ENCODE assay signal across 34 cellular contexts in genomic region chr2:32403782-32404181, GRCh38. TPM values are rescaled to one million over a fixed set of nuclear protein-coding genes. Genes with fewer than 3 reads are reported as not detected.
DNase-seq lines count a peak whose midpoint lies in the region; ATAC-seq, FAIRE-seq and TF ChIP-seq lines count a peak whose summit lies in the region.
"Had no signal": no experiment of that assay in that cellular context is flagged by ENCODE, and none has a peak within 500 bp of the region (broad histone marks: within the 10 kb centered on the region; RNA-seq: fewer than 3 reads in every experiment).

No MANE protein-coding gene starts in this region.

- H3K36me3 ChIP-seq in liver (ENCODE audit: control insufficient read depth in 4 of 4, insufficient read depth in 3 of 4, low read depth in 1 of 4, low read length in 3 of 4): peaks cover 0 to 31% (median 19%) of the 10 kb centered on the region in 4 donors
- peaks cover 13 to 70% of the 10 kb centered on the region in 2 experiments for H3K36me3 ChIP-seq in HepG2 (replicated peaks in 1 of 2; ENCODE audit: control insufficient read depth in 1 of 2, insufficient read depth in 2 of 2, low read length in 2 of 2)
- peaks cover 27% of the 10 kb centered on the region for H3K36me3 ChIP-seq in IMR-90 (ENCODE audit: control insufficient read depth, insufficient read depth, low read length)
- peaks cover 0 to 26% (median 13%) of the 10 kb centered on the region in 4 donors for H3K36me3 ChIP-seq in right lobe of liver
- peaks cover 0 to 71% (median 0%) of the 10 kb centered on the region in 3 donors for H3K36me3 ChIP-seq in Peyer's patch
- H3K36me3 ChIP-seq in effector memory CD4-positive, alpha-beta T cell (ENCODE audit: control insufficient read depth, insufficient read depth, low read length): peaks cover 13% of the 10 kb centered on the region

- H4K20me1 ChIP-seq in HepG2 (ENCODE audit: insufficient read depth, low read length) (no peaks in the 10 kb centered on the region), IMR-90 (ENCODE audit: insufficient read depth, low read length) (no peaks in the 10 kb centered on the region)

- no peak overlapping the region for H2AFZ ChIP-seq in HepG2 (ENCODE audit: low read length)
- H2AFZ ChIP-seq in IMR-90 (replicated peaks; ENCODE audit: low read length, poor library complexity): no peak overlapping the region

- H3K9me3 ChIP-seq in liver (ENCODE audit: control insufficient read depth in 4 of 4, low read length in 3 of 4): no peaks in the 10 kb centered on the region
- H3K9me3 ChIP-seq in HepG2 (ENCODE audit: low read length): no peaks in the 10 kb centered on the region
- no peaks in the 10 kb centered on the region for H3K9me3 ChIP-seq in IMR-90 (ENCODE audit: control insufficient read depth, insufficient read depth, low read length)
- no peaks in the 10 kb centered on the region for H3K9me3 ChIP-seq in right lobe of liver
- no peaks in the 10 kb centered on the region for H3K9me3 ChIP-seq in Peyer's patch
- H3K9me3 ChIP-seq in effector memory CD4-positive, alpha-beta T cell (ENCODE audit: control insufficient read depth, low read length): no peaks in the 10 kb centered on the region
- H3K9me3 ChIP-seq: A549; BE2C; BLaER1; BLaER1 treated with 17β-estradiol and CSF1 and Interleukin-3, amounts not matched to agents 10 nM and 100 nM; Caco-2 had no signal

- ATAC-seq in HepG2 (no peak), IMR-90 (ENCODE audit: low read depth) (no peak; the same call in 1 of the 2 replicates), left lobe of liver (peak; percentile 69), right lobe of liver (peak in 3 of 4 donors; percentile 27 to 48 (median 29))
- ATAC-seq: A549; CD8-positive, alpha-beta T cell had no signal

- H2BK120ac ChIP-seq in IMR-90 (ENCODE audit: low read depth, low read length): peak overlapping the region; percentile 48; the same call in 1 of the 2 replicates

- DNase-seq in HepG2 (ENCODE audit: low spot score) (no peak), IMR-90 (no peak), left lobe of liver (ENCODE audit: low spot score) (no peak), right lobe of liver (peak in 2 of 3 donors; percentile 28 to 56), Peyer's patch (no peak), kidney glomerular epithelial cell (lab: John Stamatoyannopoulos, UW) (no peak)
- no peak for DNase-seq in effector memory CD4-positive, alpha-beta T cell
- DNase-seq: 8988T; ACHN; AML-193; BE2C; C1 segment of cervical spinal cord; Caco-2; Calu3; CD4-positive, alpha-beta memory T cell; CD4-positive, alpha-beta T cell; CD4-positive, CD25-positive, alpha-beta regulatory T cell; CD8-positive, alpha-beta memory T cell; CD8-positive, alpha-beta T cell; COR-L47; DMS 273 treated with DMSO at 0.1 percent for 48 hours; DMS153; DMS53; DMS79; DMS79 treated with DMSO at 0.1 percent for 48 hours; DND-41; EL had no signal

- H3K9me1 ChIP-seq in IMR-90 (ENCODE audit: insufficient read depth, low read length): 0 out of 2 replicates have a peak, but pooled peaks cover 2% of the 10 kb centered on the region

- FAIRE-seq in HepG2 (lab: Jason Lieb, UNC): no peak
- FAIRE-seq: D721Med had no signal

- H3K4me1 ChIP-seq in liver (ENCODE audit: control insufficient read depth in 4 of 4, insufficient read depth in 4 of 4, low read length in 3 of 4): peaks cover 0 to 3% (median 1%) of the 10 kb centered on the region in 4 donors
- H3K4me1 ChIP-seq in HepG2 (ENCODE audit: insufficient read depth, low read length): no peaks in the 10 kb centered on the region
- H3K4me1 ChIP-seq in IMR-90 (ENCODE audit: control insufficient read depth, insufficient read depth, low read length): no peaks in the 10 kb centered on the region; the same call in 1 of the 2 replicates
- peaks cover 0 to 5% (median 0%) of the 10 kb centered on the region in 4 donors for H3K4me1 ChIP-seq in right lobe of liver
- no peaks in the 10 kb centered on the region for H3K4me1 ChIP-seq in Peyer's patch
- no peaks in the 10 kb centered on the region for H3K4me1 ChIP-seq in effector memory CD4-positive, alpha-beta T cell (ENCODE audit: control insufficient read depth, insufficient read depth, low read length, poor library complexity, severe bottlenecking)
- H3K4me1 ChIP-seq: BE2C, BLaER1 had no signal

- no peak overlapping the region for H2AK5ac ChIP-seq in IMR-90 (ENCODE audit: low read depth, low read length)

- intact Hi-C loops in HepG2 (cut with micrococcal nuclease; ENCODE audit: unreplicated experiment): no loop called here
- intact Hi-C loops in IMR-90 (cut with micrococcal nuclease): no loop called here
- intact Hi-C loops in right lobe of liver (cut with DNase I): no loop called here

- TF ChIP-seq RAD21 in liver (IDR thresholded peaks at IDR 0.05): no peak
- TF ChIP-seq RAD21 in HepG2 (CRISPR knock-in tag; IDR thresholded peaks at IDR 0.05): no peak
- TF ChIP-seq RAD21 in IMR-90 (IDR thresholded peaks at IDR 0.05; ENCODE audit: low read length): no peak

- no peaks in the 10 kb centered on the region for H3K79me2 ChIP-seq in HepG2 (ENCODE audit: insufficient read depth, low read length)

- peak overlapping the region; percentile 42 for H2BK5ac ChIP-seq in IMR-90 (ENCODE audit: low read depth, low read length, poor library complexity, severe bottlenecking)

- no peak overlapping the region for H4K8ac ChIP-seq in IMR-90 (ENCODE audit: low read depth in 2 of 2, low read length in 2 of 2)

- POLR2A ChIA-PET in HepG2 (lab: Yijun Ruan, JAX): no interaction called here
- POLR2A ChIA-PET in IMR-90 (lab: Charles Lee; ENCODE audit: unreplicated experiment): interaction anchor here (0.6 kb wide), 1 partner anchor 39 kb away, joined by 3 read pairs; no protein-coding TSS in a partner anchor

- H3K4me2 ChIP-seq in HepG2 (ENCODE audit: low read depth, low read length): no peak overlapping the region
- no peak overlapping the region for H3K4me2 ChIP-seq in IMR-90 (ENCODE audit: low read depth, low read length)
- H3K4me2 ChIP-seq: A549; BLaER1; BLaER1 treated with 17β-estradiol and CSF1 and Interleukin-3, amounts not matched to agents 10 nM and 100 nM had no signal

- peaks cover 17 to 45% of the 10 kb centered on the region in 2 experiments for H3K79me1 ChIP-seq in IMR-90 (ENCODE audit: low read depth in 1 of 2, low read length in 2 of 2)

- no peak overlapping the region for H4K91ac ChIP-seq in IMR-90 (ENCODE audit: insufficient read depth, low read depth, low read length)

- H3K18ac ChIP-seq in IMR-90 (ENCODE audit: low read depth, low read length): no peak overlapping the region

- TF ChIP-seq CTCF in liver (IDR thresholded peaks at IDR 0.05; ENCODE audit: low read depth, low read length, missing input control): no peak
- no peak for TF ChIP-seq CTCF in HepG2 (CRISPR knock-in tag; IDR thresholded peaks at IDR 0.05)
- TF ChIP-seq CTCF in IMR-90 (conservative IDR thresholded peaks at IDR 0.05; ENCODE audit: low read depth, low read length): no peak
- no peak for TF ChIP-seq CTCF in right lobe of liver (IDR thresholded peaks at IDR 0.05)
- TF ChIP-seq CTCF in Peyer's patch (IDR thresholded peaks at IDR 0.05): no peak

- H4K5ac ChIP-seq in IMR-90 (ENCODE audit: low read depth, low read length): peak overlapping the region; percentile 56; the same call in 1 of the 2 replicates

- H3K27me3 ChIP-seq in liver (ENCODE audit: control insufficient read depth in 4 of 4, insufficient read depth in 4 of 4, low read length in 3 of 4) (no peaks in the 10 kb centered on the region), HepG2 (ENCODE audit: control insufficient read depth in 1 of 2, insufficient read depth in 2 of 2, low read length in 2 of 2) (no peaks in the 10 kb centered on the region), IMR-90 (ENCODE audit: control insufficient read depth, insufficient read depth, low read length) (no peaks in the 10 kb centered on the region), right lobe of liver (no peaks in the 10 kb centered on the region), Peyer's patch (no peaks in the 10 kb centered on the region)
- no peaks in the 10 kb centered on the region for H3K27me3 ChIP-seq in effector memory CD4-positive, alpha-beta T cell (replicated peaks; ENCODE audit: control insufficient read depth, insufficient read depth, low read length, poor library complexity, severe bottlenecking)
- H3K27me3 ChIP-seq: BE2C; BLaER1; BLaER1 treated with 17β-estradiol and CSF1 and Interleukin-3, amounts not matched to agents 10 nM and 100 nM had no signal

- H3K56ac ChIP-seq in IMR-90 (ENCODE audit: extremely low read depth, insufficient read depth, low read length): no peak overlapping the region

- TF ChIP-seq POLR2A in HepG2 (IDR thresholded peaks at IDR 0.05; ENCODE audit: insufficient read depth in 1 of 2, low read depth in 2 of 2, low read length in 2 of 2) (no peak), IMR-90 (IDR thresholded peaks at IDR 0.05; ENCODE audit: low read depth, low read length) (no peak), right lobe of liver (IDR thresholded peaks at IDR 0.05) (no peak), Peyer's patch (IDR thresholded peaks at IDR 0.05) (no peak)

- H3K9ac ChIP-seq in liver (ENCODE audit: low read depth in 1 of 2, low read length in 2 of 2): no peak overlapping the region
- H3K9ac ChIP-seq in HepG2 (ENCODE audit: insufficient read depth, low read depth, low read length): no peak overlapping the region
- no peak overlapping the region for H3K9ac ChIP-seq in IMR-90 (ENCODE audit: low read depth, low read length)
- H3K9ac ChIP-seq: BLaER1; BLaER1 treated with 17β-estradiol and CSF1 and Interleukin-3, amounts not matched to agents 10 nM and 100 nM had no signal

- H3K4ac ChIP-seq in IMR-90 (ENCODE audit: low read depth, low read length): no peak overlapping the region

- H3K23ac ChIP-seq in IMR-90 (ENCODE audit: low read depth, low read length): no peak overlapping the region; the same call in 1 of the 2 replicates

- BruUV-seq in HepG2 (replicated peaks; lab: Mats Ljungman, UMichigan) (no TSS peak), IMR-90 (replicated peaks; lab: Mats Ljungman, UMichigan) (no TSS peak)

- whole genome bisulfite sequencing in liver: 67% methylated on average over 5 of the region's 5 CpGs
- WGBS in HepG2 (ENCODE audit: low lambda C conversion rate): 89% methylated on average over 5 of the region's 5 CpGs
- WGBS in IMR-90 (ENCODE audit: extremely low coverage in 2 of 2, insufficient read length in 1 of 2), 2 experiments: no CpG with 5 or more reads among the region's 5 CpGs
- 26% methylated on average over 3 of the region's 5 CpGs for WGBS in right lobe of liver (ENCODE audit: insufficient coverage, low coverage, low lambda C conversion rate, missing lambda C conversion rate)

- in situ Hi-C loops in HepG2 (cut with HindIII; ENCODE audit: extremely low pct_ligation_motif_present, low pct_unique_long_range_greater_than_20kb) (no loop called here), IMR-90 (cut with MboI; ENCODE audit: low sequenced_read_pairs) (no loop called here)

- H2BK15ac ChIP-seq in IMR-90 (ENCODE audit: low read depth, low read length): no peak overlapping the region

- CTCF ChIA-PET in HepG2 (lab: Yijun Ruan, JAX; ENCODE audit: low intra/inter-chr PET ratio, low total read pairs) (no interaction called here), IMR-90 (lab: Yijun Ruan, JAX) (no interaction called here)

- dilution Hi-C loops in IMR-90 (cut with HindIII; ENCODE audit: low sequenced_read_pairs, unreplicated experiment): no loop called here

- 0 out of 2 replicates have a peak overlapping the region, but pooled peaks have one; percentile 35 for H2BK20ac ChIP-seq in IMR-90 (ENCODE audit: low read depth, low read length)

- TF ChIP-seq EP300 in HepG2 (IDR thresholded peaks at IDR 0.05; ENCODE audit: low read depth in 2 of 2, low read length in 2 of 2): no peak
- no peak for TF ChIP-seq EP300 in HepG2 (CRISPR knock-in tag; IDR thresholded peaks at IDR 0.05; ENCODE audit: borderline replicate concordance)

- H3K4me3 ChIP-seq in liver (ENCODE audit: low read depth in 1 of 3, low read length in 3 of 3): no peak overlapping the region
- H3K4me3 ChIP-seq in HepG2 (replicated peaks in 1 of 3; ENCODE audit: insufficient read depth in 1 of 3, low read depth in 2 of 3, low read length in 3 of 3): no peak overlapping the region
- H3K4me3 ChIP-seq in IMR-90 (ENCODE audit: insufficient read depth, low read depth, low read length): no peak overlapping the region
- H3K4me3 ChIP-seq in right lobe of liver: no peak overlapping the region
- H3K4me3 ChIP-seq in Peyer's patch: no peak overlapping the region
- H3K4me3 ChIP-seq in effector memory CD4-positive, alpha-beta T cell (ENCODE audit: insufficient read depth, low read depth, low read length, poor library complexity, severe bottlenecking): no peak overlapping the region
- H3K4me3 ChIP-seq: A549; BLaER1; BLaER1 treated with 17β-estradiol and CSF1 and Interleukin-3, amounts not matched to agents 10 nM and 100 nM had no signal

- H3K27ac ChIP-seq in liver (ENCODE audit: low read depth in 1 of 2, low read length in 2 of 2) (no peak overlapping the region), HepG2 (ENCODE audit: extremely low read length, insufficient read depth, low read length) (no peak overlapping the region), IMR-90 (ENCODE audit: insufficient read depth, low read length) (peak overlapping the region; percentile 90; the same call in 1 of the 2 replicates), right lobe of liver (no peak overlapping the region), Peyer's patch (no peak overlapping the region)
- H3K27ac ChIP-seq in effector memory CD4-positive, alpha-beta T cell (ENCODE audit: insufficient read depth, low read length, poor library complexity, severe bottlenecking): no peak overlapping the region
- H3K27ac ChIP-seq: 22Rv1; A549; BLaER1; BLaER1 treated with 17β-estradiol and CSF1 and Interleukin-3, amounts not matched to agents 10 nM and 100 nM; C4-2B had no signal

- no peak overlapping the region for H2AK9ac ChIP-seq in IMR-90 (replicated peaks; ENCODE audit: low read depth, low read length, poor library complexity)

- no peak overlapping the region for H3K14ac ChIP-seq in IMR-90 (replicated peaks; ENCODE audit: low read depth, low read length)

RNA-seq across cellular contexts. Expression of gene BIRC6, which starts 47.0 kb away (rescaled TPM):
- total RNA-seq in liver: 100 to 1,000 TPM in 1 of 2 donors, 10 to 100 TPM in 1; 68.7 to 171 TPM
- polyA plus RNA-seq in liver: 10 to 100 TPM; 11.1 to 21.7 TPM
- total RNA-seq in HepG2 (2016; rRNA removed; fragmentation: Illumina TruSeq; extraction: Trizol): 120 and 158 TPM in 2 replicates
- total RNA-seq in HepG2 (2016; cell fraction: cytosol; rRNA removed; fragmentation: Illumina TruSeq; extraction: Trizol; ENCODE audit: low read depth): 98.2 and 106 TPM in 2 replicates
- 111 and 153 TPM in 2 replicates for total RNA-seq in HepG2 (2016; cell fraction: insoluble cytoplasmic fraction; rRNA removed; fragmentation: Illumina TruSeq; extraction: Trizol)
- total RNA-seq in HepG2 (2016; cell fraction: membrane; rRNA removed; fragmentation: Illumina TruSeq; extraction: Trizol): 68.7 and 72.0 TPM in 2 replicates
- 178 and 187 TPM in 2 replicates for total RNA-seq in HepG2 (2016; cell fraction: nucleus; rRNA removed; fragmentation: Illumina TruSeq; extraction: Trizol)
- polyA plus RNA-seq in HepG2 (2011; rRNA removed): 64.8 and 65.6 TPM in 2 replicates
- polyA plus RNA-seq in HepG2 (2011; cell fraction: cytosol; rRNA removed): 36.0 and 51.5 TPM in 2 replicates
- 98.6 and 106 TPM in 2 replicates for polyA plus RNA-seq in HepG2 (2011; cell fraction: nucleus; rRNA removed)
- 42.2 and 47.8 TPM in 2 replicates for polyA plus RNA-seq in HepG2 (2012)
- 2.3 and 2.4 TPM in 2 replicates for polyA plus RNA-seq in HepG2 (2016; cell fraction: cytosol; fragmentation: Illumina TruSeq; extraction: Trizol; ENCODE audit: low read depth)
- 64.2 and 67.3 TPM in 2 replicates for polyA plus RNA-seq in HepG2 (2016; cell fraction: insoluble cytoplasmic fraction; fragmentation: Illumina TruSeq; extraction: Trizol; ENCODE audit: low read depth)
- polyA plus RNA-seq in HepG2 (2016; cell fraction: membrane; fragmentation: Illumina TruSeq; extraction: Trizol; ENCODE audit: low read depth): 5.8 and 7.0 TPM in 2 replicates
- polyA plus RNA-seq in HepG2 (2016; cell fraction: nucleus; fragmentation: Illumina TruSeq; extraction: Trizol; ENCODE audit: insufficient read depth, low read depth): 59.4 and 64.8 TPM in 2 replicates
- polyA minus RNA-seq in HepG2 (2011; rRNA and poly(A)+ RNA removed; ENCODE audit: low replicate concordance): 673 and 951 TPM in 2 replicates
- 177 and 213 TPM in 2 replicates for polyA minus RNA-seq in HepG2 (2011; cell fraction: cytosol; rRNA and poly(A)+ RNA removed)
- 675 and 750 TPM in 2 replicates for polyA minus RNA-seq in HepG2 (2011; cell fraction: nucleus; rRNA and poly(A)+ RNA removed)
- total RNA-seq in IMR-90 (2012; rRNA removed): 251 and 316 TPM in 2 replicates
- 21.1 and 26.5 TPM in 2 replicates for polyA plus RNA-seq in IMR-90 (2012; rRNA removed)
- 7.3 and 9.8 TPM in 2 replicates for polyA plus RNA-seq in IMR-90 (2012; cell fraction: cytosol; rRNA removed)
- 11.4 and 57.8 TPM in 2 replicates for polyA plus RNA-seq in IMR-90 (2012; cell fraction: nucleus; rRNA removed; ENCODE audit: low replicate concordance)
- total RNA-seq in left lobe of liver: 39.9 TPM
- 10 to 100 TPM; 43.1 to 63.5 (median 47.2) TPM for total RNA-seq in right lobe of liver
- 100 to 1,000 TPM; 133 to 237 (median 214) TPM for total RNA-seq in Peyer's patch

Comparison
In these comparisons a context has a peak if more than half of its experiments do, and no peak if none do; other contexts are left out.
1. ATAC-seq: peak in left lobe of liver (single experiment) and right lobe of liver (3 of 4); none in HepG2 (single experiment) and IMR-90 (single experiment).
2. DNase-seq: peak in right lobe of liver (2 of 3); none in HepG2 (single experiment), IMR-90 (single experiment), left lobe of liver (single experiment), Peyer's patch (0 of 3), effector memory CD4-positive, alpha-beta T cell (0 of 3) and kidney glomerular epithelial cell (single experiment).